17 cellular contexts compared by ENCODE assay signal in the genomic region with DNA sequence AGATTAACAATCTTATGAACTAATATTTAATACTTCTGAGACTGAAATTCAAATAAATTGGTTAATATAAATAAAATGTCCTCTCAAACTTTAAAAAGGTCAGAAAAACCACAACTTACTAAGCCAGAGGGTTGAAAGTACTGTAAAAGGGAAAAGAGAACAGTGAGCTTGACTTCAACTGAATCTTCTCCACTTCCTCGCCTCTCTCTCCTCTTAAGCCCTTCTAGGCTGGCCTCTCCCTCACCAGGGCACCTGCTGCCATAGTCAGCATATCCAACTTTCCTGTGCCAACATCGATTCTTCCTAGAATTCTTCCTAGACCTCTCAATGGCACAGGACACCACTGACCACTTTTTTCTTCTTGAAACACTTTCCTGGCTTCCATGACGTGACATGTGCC. TPM values are rescaled to one million over a fixed set of nuclear protein-coding genes. Genes with fewer than 3 reads are reported as not detected.
DNase-seq lines count a peak whose midpoint lies in the region; ATAC-seq and TF ChIP-seq lines count a peak whose summit lies in the region.
"Had no signal": no experiment of that assay in that cellular context is flagged by ENCODE, and none has a peak within 500 bp of the region (broad histone marks: within the 10 kb centered on the region; RNA-seq: fewer than 3 reads in every experiment).

No MANE protein-coding gene starts in this region.

- H3K36me3 ChIP-seq in naive thymus-derived CD4-positive, alpha-beta T cell (ENCODE audit: control insufficient read depth in 2 of 3, insufficient read depth in 3 of 3, low read length in 3 of 3), result no peaks in the 10 kb centered on the region

- H3K4me3 Mint-ChIP-seq in CD4-positive, alpha-beta T cell, result no peak overlapping the region
- no peak overlapping the region for H3K4me3 Mint-ChIP-seq in HFFc6
- peak overlapping the region; percentile 5 for H3K4me3 Mint-ChIP-seq in activated T-helper 17 cell treated with anti-CD3 and anti-CD28 coated beads, Interleukin-2, amount 50 U/mL, for 72 hours
- peak overlapping the region in 6 of 10 donors; percentile 18 to 75 (median 36) for H3K4me3 Mint-ChIP-seq in naive thymus-derived CD4-positive, alpha-beta T cell

- no peak for TF ChIP-seq CTCF in CD4-positive, alpha-beta T cell (IDR thresholded peaks at IDR 0.05)
- no peak for TF ChIP-seq CTCF in HFFc6 (IDR thresholded peaks at IDR 0.05)

- H3K27me3 ChIP-seq in CD4-positive, alpha-beta T cell (ENCODE audit: control insufficient read depth, insufficient read depth, low read length), result no peaks in the 10 kb centered on the region
- no peaks in the 10 kb centered on the region for H3K27me3 ChIP-seq in naive thymus-derived CD4-positive, alpha-beta T cell (ENCODE audit: control insufficient read depth in 2 of 2, insufficient read depth in 2 of 2, low read length in 2 of 2)

- POLR2A ChIA-PET in CD4-positive, alpha-beta T cell (lab: Charles Lee), result interaction anchor here (1.4 to 1.5 kb wide), 2 partner anchors 19 to 51 kb away, joined by 4 to 7 read pairs; partner anchors contain the start of gene GNA13
- POLR2A ChIA-PET in naive thymus-derived CD4-positive, alpha-beta T cell (lab: Charles Lee), result interaction anchor here (0.8 to 1.0 kb wide), 3 partner anchors 14 to 63 kb away, joined by 3 to 4 read pairs (median 3); no protein-coding TSS in a partner anchor

- H3K4me3 ChIP-seq in naive thymus-derived CD4-positive, alpha-beta T cell (ENCODE audit: low read length), result no peak overlapping the region
- H3K4me3 ChIP-seq: GM23248 had no signal

- H3K27ac ChIP-seq in CD4-positive, alpha-beta T cell (ENCODE audit: low read depth, low read length), result no peak overlapping the region
- H3K27ac ChIP-seq in naive thymus-derived CD4-positive, alpha-beta T cell (ENCODE audit: low read depth, low read length), result no peak overlapping the region
- no peak overlapping the region for H3K27ac ChIP-seq in caudate nucleus (ENCODE audit: low read depth, low read length)
- H3K27ac ChIP-seq: GM23248 had no signal

- no peaks in the 10 kb centered on the region for H3K27me3 Mint-ChIP-seq in CD4-positive, alpha-beta T cell
- no peaks in the 10 kb centered on the region; the same call in 1 of the 2 replicates for H3K27me3 Mint-ChIP-seq in HFFc6 (ENCODE audit: insufficient read depth)
- H3K27me3 Mint-ChIP-seq in activated T-helper 17 cell treated with anti-CD3 and anti-CD28 coated beads, Interleukin-2, amount 50 U/mL, for 72 hours, result no peaks in the 10 kb centered on the region
- no peaks in the 10 kb centered on the region for H3K27me3 Mint-ChIP-seq in naive thymus-derived CD4-positive, alpha-beta T cell
- H3K27me3 Mint-ChIP-seq: stimulated activated naive CD8-positive, alpha-beta T cell treated with anti-CD3 and anti-CD28 coated beads, Interleukin-15, amount 100 ng/mL, for 72 hours had no signal

- intact Hi-C loops in CD4-positive, alpha-beta T cell (cut with DNase I, micrococcal nuclease), result no loop called here
- intact Hi-C loops in naive thymus-derived CD4-positive, alpha-beta T cell (cut with micrococcal nuclease), result no loop called here

- peaks cover 32% of the 10 kb centered on the region for H3K36me3 Mint-ChIP-seq in CD4-positive, alpha-beta T cell (ENCODE audit: low read depth)
- H3K36me3 Mint-ChIP-seq in HFFc6 (ENCODE audit: low read depth), result peaks cover 6% of the 10 kb centered on the region; the same call in 1 of the 2 replicates
- H3K36me3 Mint-ChIP-seq in activated T-helper 17 cell treated with anti-CD3 and anti-CD28 coated beads, Interleukin-2, amount 50 U/mL, for 72 hours (ENCODE audit: low read depth), result peaks cover 70% of the 10 kb centered on the region
- H3K36me3 Mint-ChIP-seq in naive thymus-derived CD4-positive, alpha-beta T cell, result peaks cover 5 to 21% (median 8%) of the 10 kb centered on the region in 5 donors

- peaks cover 65% of the 10 kb centered on the region for H3K4me1 Mint-ChIP-seq in CD4-positive, alpha-beta T cell (ENCODE audit: low read depth)
- peaks cover 46% of the 10 kb centered on the region for H3K4me1 Mint-ChIP-seq in HFFc6 (ENCODE audit: low read depth)
- H3K4me1 Mint-ChIP-seq in activated T-helper 17 cell treated with anti-CD3 and anti-CD28 coated beads, Interleukin-2, amount 50 U/mL, for 72 hours, result peaks cover 48% of the 10 kb centered on the region
- H3K4me1 Mint-ChIP-seq in naive thymus-derived CD4-positive, alpha-beta T cell, result peaks cover 50 to 78% (median 66%) of the 10 kb centered on the region in 7 donors

- CTCF ChIA-PET in CD4-positive, alpha-beta T cell (lab: Charles Lee), result no interaction called here
- CTCF ChIA-PET in naive thymus-derived CD4-positive, alpha-beta T cell (lab: Charles Lee), result no interaction called here

- peaks cover 43 to 50% of the 10 kb centered on the region in 2 donors for H3K4me1 ChIP-seq in naive thymus-derived CD4-positive, alpha-beta T cell (ENCODE audit: control insufficient read depth in 2 of 2, insufficient read depth in 2 of 2, low read length in 2 of 2)

- no peak for DNase-seq in CD4-positive, alpha-beta T cell
- DNase-seq in HFFc6 (no peak), NCI-H1105 treated with DMSO at 0.1 percent for 48 hours (lab: John Stamatoyannopoulos, UW) (no peak), caudate nucleus (lab: John Stamatoyannopoulos, UW) (no peak)
- DNase-seq in naive thymus-derived CD4-positive, alpha-beta T cell, result no peak
- DNase-seq: activated naive CD4-positive, alpha-beta T cell treated with Interleukin-2 at 50 U/mL for 16 hours; erythroblast; GM23248; head of caudate nucleus; KG1; NCI-H187 treated with DMSO at 0.1 percent for 48 hours; NCI-H526 treated with DMSO at 0.1 percent for 48 hours; stimulated activated naive CD8-positive, alpha-beta T cell treated with anti-CD3 and anti-CD28 coated beads, Interleukin-15, amount 100 ng/mL, for 72 hours; T-helper 9 cell had no signal

- H3K9me3 ChIP-seq in CD4-positive, alpha-beta T cell (ENCODE audit: control insufficient read depth, low read length), result no peaks in the 10 kb centered on the region
- no peaks in the 10 kb centered on the region for H3K9me3 ChIP-seq in naive thymus-derived CD4-positive, alpha-beta T cell (ENCODE audit: control insufficient read depth in 2 of 3, low read length in 3 of 3)

- no peak for ATAC-seq in CD4-positive, alpha-beta T cell (ENCODE audit: poor library complexity)
- ATAC-seq in activated T-helper 17 cell treated with anti-CD3 and anti-CD28 coated beads, Interleukin-2, amount 50 U/mL, for 72 hours (replicated peaks), result no peak
- ATAC-seq in naive thymus-derived CD4-positive, alpha-beta T cell, result no peak
- no peak for ATAC-seq in HG03135 (IDR thresholded peaks at IDR 0.05; ENCODE audit: unreplicated experiment)
- no peak for ATAC-seq in HG02588 (IDR thresholded peaks at IDR 0.05; ENCODE audit: unreplicated experiment)
- ATAC-seq: stimulated activated naive CD8-positive, alpha-beta T cell treated with anti-CD3 and anti-CD28 coated beads, Interleukin-15, amount 100 ng/mL, for 72 hours had no signal

- peak overlapping the region; percentile 78 for H3K27ac Mint-ChIP-seq in CD4-positive, alpha-beta T cell
- H3K27ac Mint-ChIP-seq in HFFc6, result peak overlapping the region; percentile 22; the same call in 1 of the 2 replicates
- H3K27ac Mint-ChIP-seq in activated T-helper 17 cell treated with anti-CD3 and anti-CD28 coated beads, Interleukin-2, amount 50 U/mL, for 72 hours, result no peak overlapping the region
- H3K27ac Mint-ChIP-seq in naive thymus-derived CD4-positive, alpha-beta T cell, result peak overlapping the region in 8 of 9 donors; percentile 9 to 92 (median 82)

- H3K9me3 Mint-ChIP-seq in CD4-positive, alpha-beta T cell, result no peaks in the 10 kb centered on the region
- no peaks in the 10 kb centered on the region for H3K9me3 Mint-ChIP-seq in HFFc6
- H3K9me3 Mint-ChIP-seq in activated T-helper 17 cell treated with anti-CD3 and anti-CD28 coated beads, Interleukin-2, amount 50 U/mL, for 72 hours, result no peaks in the 10 kb centered on the region
- H3K9me3 Mint-ChIP-seq in naive thymus-derived CD4-positive, alpha-beta T cell, result no peaks in the 10 kb centered on the region
- H3K9me3 Mint-ChIP-seq: stimulated activated naive CD8-positive, alpha-beta T cell treated with anti-CD3 and anti-CD28 coated beads, Interleukin-15, amount 100 ng/mL, for 72 hours had no signal

RNA-seq across cellular contexts. Expression of gene GNA13, which starts 19.4 kb away (rescaled TPM):
- 100 to 1,000 TPM; 128 to 131 TPM for total RNA-seq in CD4-positive, alpha-beta T cell
- 10 to 100 TPM; 23.3 to 31.8 (median 27.9) TPM for total RNA-seq in HFFc6 (2021; fragmentation: NEBNext Ultra II Directional; extraction: Animal tissue kit (Norgen Biotek cat#: 25700))
- 10 to 100 TPM; 63.9 to 65.1 TPM for total RNA-seq in activated T-helper 17 cell treated with anti-CD3 and anti-CD28 coated beads, Interleukin-2, amount 50 U/mL, for 72 hours
- total RNA-seq in naive thymus-derived CD4-positive, alpha-beta T cell, result 100 to 1,000 TPM in 1 of 5 experiments, 10 to 100 TPM in 4; 74.1 to 102 (median 78.7) TPM
- polyA plus RNA-seq in naive thymus-derived CD4-positive, alpha-beta T cell, result 10 to 100 TPM; 29.8 to 30.2 TPM

Comparison
In these comparisons a context has a peak if more than half of its experiments do, and no peak if none do; other contexts are left out.
1. H3K4me3 Mint-ChIP-seq: peak in activated T-helper 17 cell treated with anti-CD3 and anti-CD28 coated beads, Interleukin-2, amount 50 U/mL, for 72 hours (single experiment) and naive thymus-derived CD4-positive, alpha-beta T cell (6 of 10); none in CD4-positive, alpha-beta T cell (single experiment) and HFFc6 (single experiment).